24 cellular contexts compared by ENCODE assay signal in the genomic region with DNA sequence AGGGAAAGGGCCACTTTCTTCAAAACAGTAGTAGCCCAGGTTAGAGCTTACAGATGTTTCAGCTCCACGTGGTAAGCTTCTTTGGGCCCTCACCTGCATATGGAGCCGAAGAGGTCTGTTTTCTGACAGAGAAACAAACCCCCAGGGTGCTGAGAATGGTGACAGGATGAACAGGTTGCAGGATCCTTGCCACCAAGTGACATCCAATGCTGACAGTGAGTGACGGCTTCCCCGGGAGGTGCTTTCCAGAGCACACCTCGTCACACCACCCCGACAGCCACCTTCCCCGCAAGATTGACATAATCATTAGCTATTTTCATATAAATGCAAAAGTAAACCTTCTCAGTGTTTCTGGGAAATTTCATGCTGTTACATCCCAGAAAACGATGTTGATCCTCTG.
A peak's percentile ranks its signal among the peaks of the same experiment; 100 is the strongest.
DNase-seq lines count a peak whose midpoint lies in the region; ATAC-seq, FAIRE-seq and TF ChIP-seq lines count a peak whose summit lies in the region.
"Had no signal": no experiment of that assay in that cellular context is flagged by ENCODE, and none has a peak within 500 bp of the region (broad histone marks: within the 10 kb centered on the region; RNA-seq: fewer than 3 reads in every experiment).

No MANE protein-coding gene starts in this region.

- H4K5ac ChIP-seq in H9 (ENCODE audit: insufficient read length, low read depth, low read length): no peak overlapping the region

- H3K14ac ChIP-seq in H9 (ENCODE audit: insufficient read depth, low read length): no peak overlapping the region

- H3K36me3 Mint-ChIP-seq in H9 (ENCODE audit: insufficient read depth in 1 of 3, low read depth in 3 of 3) (peaks cover 0 to 11% (median 7%) of the 10 kb centered on the region in 3 experiments; a peak in 5 of 7 replicates), neural crest cell (ENCODE audit: low read depth) (peaks cover 2% of the 10 kb centered on the region)
- H3K36me3 Mint-ChIP-seq: CD8-positive, alpha-beta memory T cell; IgD-negative memory B cell had no signal

- H3K4me3 ChIP-seq in bronchial epithelial cell (ENCODE audit: low read depth, low read length): no peak overlapping the region
- H3K4me3 ChIP-seq: Peyer's patch, SJCRH30 had no signal

- no peak overlapping the region for H2BK120ac ChIP-seq in H9 (ENCODE audit: low read depth, low read length, poor library complexity, severe bottlenecking)

- H3K4me3 Mint-ChIP-seq in H9 (peak overlapping the region in 1 of 2 experiments; percentile 84; a peak in 3 of 5 replicates), neural crest cell (peak overlapping the region; percentile 96)
- H3K4me3 Mint-ChIP-seq: HFFc6 had no signal

- no peak overlapping the region for H4K8ac ChIP-seq in H9 (replicated peaks; ENCODE audit: insufficient read length, low read depth, low read length)

- H3K4me1 ChIP-seq in H9 (ENCODE audit: insufficient read depth, low read length): peaks cover 11% of the 10 kb centered on the region; the same call in 1 of the 2 replicates

- no peak overlapping the region for H3K18ac ChIP-seq in H9 (ENCODE audit: insufficient read length, low read depth, low read length)

- no peaks in the 10 kb centered on the region for H4K20me1 ChIP-seq in H9 (ENCODE audit: control insufficient read depth, insufficient read depth, insufficient read length)

- H3K27me3 Mint-ChIP-seq in H9 (ENCODE audit: low read depth) (peaks cover 9% of the 10 kb centered on the region), neural crest cell (ENCODE audit: low read depth) (no peaks in the 10 kb centered on the region)

- no peak overlapping the region for H2BK20ac ChIP-seq in H9 (ENCODE audit: low read depth, low read length, poor library complexity, severe bottlenecking)

- peaks cover 16% of the 10 kb centered on the region for H3K23me2 ChIP-seq in H9 (ENCODE audit: insufficient read length, low read depth, low read length, poor library complexity, severe bottlenecking)

- no peaks in the 10 kb centered on the region; a peak in 2 of 5 replicates for H3K9me3 Mint-ChIP-seq in H9
- H3K9me3 Mint-ChIP-seq in neural crest cell: no peaks in the 10 kb centered on the region
- H3K9me3 Mint-ChIP-seq: HFFc6 had no signal

- H3K23ac ChIP-seq in H9 (ENCODE audit: insufficient read length, low read depth, low read length): no peak overlapping the region

- H3K79me1 ChIP-seq in H9 (ENCODE audit: insufficient read depth, low read depth, low read length, poor library complexity, severe bottlenecking): no peaks in the 10 kb centered on the region

- no peak overlapping the region for H3K4ac ChIP-seq in H9 (ENCODE audit: low read depth, low read length)

- no peak overlapping the region for H3K56ac ChIP-seq in H9 (ENCODE audit: insufficient read length, low read depth, low read length)

- no peak overlapping the region for H2AFZ ChIP-seq in H9 (ENCODE audit: low read length)

- peaks cover 17% of the 10 kb centered on the region; the same call in 1 of the 2 replicates for H3K79me2 ChIP-seq in H9 (ENCODE audit: insufficient read depth, low read length)

- H2AK5ac ChIP-seq in H9 (ENCODE audit: insufficient read length, low read length): no peak overlapping the region

- H3K27me3 ChIP-seq in H9 (ENCODE audit: insufficient read depth, low read length) (no peaks in the 10 kb centered on the region; the same call in 1 of the 2 replicates), bronchial epithelial cell (ENCODE audit: control insufficient read depth, insufficient read depth, low read length) (no peaks in the 10 kb centered on the region)
- H3K27me3 ChIP-seq: Peyer's patch, SJCRH30 had no signal

- H2BK12ac ChIP-seq in H9 (ENCODE audit: insufficient read length, low read depth, low read length): no peak overlapping the region

- no peak overlapping the region for H2BK15ac ChIP-seq in H9 (ENCODE audit: low read depth, low read length)

- no peaks in the 10 kb centered on the region for H3K9me3 ChIP-seq in H9 (ENCODE audit: control insufficient read depth, low read depth, low read length)
- H3K9me3 ChIP-seq: Peyer's patch, SJCRH30 had no signal

- H3K27ac ChIP-seq in H9 (ENCODE audit: insufficient read length, low read depth, low read length): no peak overlapping the region
- H3K27ac ChIP-seq in temporal lobe (ENCODE audit: low read depth, low read length): peak overlapping the region; percentile 51
- H3K27ac ChIP-seq: C4-2B, Peyer's patch, SJCRH30 had no signal

- H3K36me3 ChIP-seq in bronchial epithelial cell (ENCODE audit: control insufficient read depth, insufficient read depth, low read length): peaks cover 7% of the 10 kb centered on the region
- H3K36me3 ChIP-seq: Peyer's patch, SJCRH30 had no signal

- DNase-seq in H9: no peak
- DNase-seq in bronchial epithelial cell (ENCODE audit: low read depth): no peak
- no peak for DNase-seq in neural crest cell (ENCODE audit: low read depth, low spot score)
- no peak for DNase-seq in mesenteric fat pad (ENCODE audit: low spot score)
- DNase-seq: Calu3; CD8-positive, alpha-beta memory T cell; DMS153; HFFc6; NCI-H1105; NCI-H146; NCI-H2029; NCI-H2171 treated with DMSO at 0.1 percent for 48 hours; NCI-H524 treated with DMSO at 0.1 percent for 48 hours; NCI-H82; Peyer's patch; SJCRH30 had no signal

- H2BK5ac ChIP-seq in H9 (ENCODE audit: insufficient read length, low read length): no peak overlapping the region

- no peak overlapping the region for H4K91ac ChIP-seq in H9 (ENCODE audit: insufficient read length, low read depth, low read length)

- WGBS in H9 (ENCODE audit: extremely low coverage, insufficient read length, low lambda C conversion rate): no CpG with 5 or more reads among the region's 8 CpGs

- no peak overlapping the region for H3T11ph ChIP-seq in H9 (ENCODE audit: low read length)

- no peak for ATAC-seq in HG03025 (IDR thresholded peaks at IDR 0.05; ENCODE audit: low FRiP score, unreplicated experiment)
- ATAC-seq in GM19455 (IDR thresholded peaks at IDR 0.05; ENCODE audit: unreplicated experiment): no peak

- FAIRE-seq in bronchial epithelial cell (lab: Jason Lieb, UNC): peak; percentile 13
- FAIRE-seq: A204.1, G401.6, GM12892 had no signal

- H3K9ac ChIP-seq in H9 (ENCODE audit: extremely low read depth, insufficient read length, low read length): no peak overlapping the region

- H3K27ac Mint-ChIP-seq in H9 (peak overlapping the region in 2 of 3 experiments; percentile 61 to 94; a peak in 1 of 7 replicates), neural crest cell (ENCODE audit: unreplicated experiment) (no peak overlapping the region)
- H3K27ac Mint-ChIP-seq: HFFc6, IgD-negative memory B cell had no signal

- no peak for TF ChIP-seq CTCF in H9 (conservative IDR thresholded peaks at IDR 0.05)
- no peak for TF ChIP-seq CTCF in bronchial epithelial cell (IDR thresholded peaks at IDR 0.05; ENCODE audit: insufficient read depth, low read length, severe bottlenecking)
- TF ChIP-seq CTCF in neural crest cell (conservative IDR thresholded peaks at IDR 0.05): no peak

- H3K4me1 Mint-ChIP-seq in H9 (peaks cover 61 to 73% of the 10 kb centered on the region in 2 experiments), neural crest cell (peaks cover 59% of the 10 kb centered on the region)

- no peak overlapping the region for H3K4me2 ChIP-seq in H9 (ENCODE audit: insufficient read depth, insufficient read length, low read length)
